Comparison of ENCODE assay signal across 19 cellular contexts in the genomic region with DNA sequence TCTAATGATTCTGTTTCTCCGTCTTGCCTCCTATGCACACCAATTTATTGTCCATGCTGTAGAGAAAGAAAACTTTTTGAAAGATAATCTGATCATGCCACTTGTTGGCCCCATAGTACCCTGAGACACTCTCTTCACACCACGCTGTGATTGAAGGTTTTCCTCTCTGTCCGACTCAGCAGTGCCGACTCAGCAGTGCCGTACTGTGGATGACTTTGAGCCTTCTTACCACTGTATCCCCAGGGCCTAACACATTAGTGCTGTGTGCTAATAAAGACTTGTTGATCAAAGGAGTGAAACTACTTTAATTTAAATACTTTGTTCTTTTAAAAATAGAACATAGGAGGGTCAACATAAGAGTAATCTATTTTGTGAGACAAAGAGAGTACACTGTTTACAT.
A peak's percentile ranks its signal among the peaks of the same experiment; 100 is the strongest.
DNase-seq lines count a peak whose midpoint lies in the region; ATAC-seq, FAIRE-seq and TF ChIP-seq lines count a peak whose summit lies in the region.
"Had no signal": no experiment of that assay in that cellular context is flagged by ENCODE, and none has a peak within 500 bp of the region (broad histone marks: within the 10 kb centered on the region; RNA-seq: fewer than 3 reads in every experiment).

No MANE protein-coding gene starts in this region.

- H3K27ac Mint-ChIP-seq in CD4-positive, alpha-beta T cell, result peak overlapping the region; percentile 98
- peak overlapping the region; percentile 61 for H3K27ac Mint-ChIP-seq in activated naive CD8-positive, alpha-beta T cell treated with anti-CD3 and anti-CD28 coated beads, Interleukin-2, amount 10 ng/mL, durations not matched to agents 7 days and 5 days

- no peaks in the 10 kb centered on the region for H3K79me2 ChIP-seq in hepatocyte

- no peak overlapping the region for H3K27ac ChIP-seq in A549
- no peak overlapping the region for H3K27ac ChIP-seq in CD4-positive, alpha-beta T cell (ENCODE audit: low read depth, low read length)
- H3K27ac ChIP-seq in hepatocyte, result no peak overlapping the region
- H3K27ac ChIP-seq: brain microvascular endothelial cell, gastroesophageal sphincter, Peyer's patch, spleen had no signal

- ATAC-seq in A549 (no peak), GM21423 (IDR thresholded peaks at IDR 0.05; ENCODE audit: unreplicated experiment) (no peak)
- no peak for ATAC-seq in CD4-positive, alpha-beta T cell (ENCODE audit: poor library complexity)
- ATAC-seq in activated naive CD8-positive, alpha-beta T cell treated with anti-CD3 and anti-CD28 coated beads, Interleukin-2, amount 10 ng/mL, durations not matched to agents 7 days and 5 days (ENCODE audit: low read depth), result no peak
- ATAC-seq: activated T-cell treated with anti-CD3 and anti-CD28 coated beads, Interleukin-2, amount 50 U/mL, for 4 hours; gastroesophageal sphincter had no signal

- H3K9me3 ChIP-seq in A549 (no peaks in the 10 kb centered on the region), hepatocyte (ENCODE audit: low read depth) (no peaks in the 10 kb centered on the region)
- H3K9me3 ChIP-seq in CD4-positive, alpha-beta T cell (ENCODE audit: control insufficient read depth, low read length), result no peaks in the 10 kb centered on the region
- H3K9me3 ChIP-seq: gastroesophageal sphincter, Peyer's patch, spleen had no signal

- no peak for DNase-seq in A549 (ENCODE audit: low read depth in 1 of 2, low spot score in 1 of 2)
- DNase-seq in CD4-positive, alpha-beta T cell, result no peak
- DNase-seq in activated naive CD8-positive, alpha-beta T cell treated with anti-CD3 and anti-CD28 coated beads, Interleukin-2, amount 10 ng/mL, durations not matched to agents 7 days and 5 days, result no peak
- DNase-seq in hepatocyte (ENCODE audit: low spot score), result no peak
- no peak for DNase-seq in mucosa of gallbladder (ENCODE audit: low spot score)
- no peak for DNase-seq in NCI-H187 treated with DMSO at 0.1 percent for 48 hours (lab: John Stamatoyannopoulos, UW)
- DNase-seq in AG20443 (ENCODE audit: low spot score), result no peak
- DNase-seq: activated T-cell treated with anti-CD3 and anti-CD28 coated beads, Interleukin-2, amount 50 U/mL, for 4 hours; brain microvascular endothelial cell; EL; HCEC 1CT; NCI-H1105 treated with DMSO at 0.1 percent for 48 hours; NCI-H524; Peyer's patch; spleen had no signal

- TF ChIP-seq CTCF in A549 (IDR thresholded peaks at IDR 0.05), result no peak
- no peak for TF ChIP-seq CTCF in CD4-positive, alpha-beta T cell (IDR thresholded peaks at IDR 0.05)
- peak; percentile 13 for TF ChIP-seq CTCF in hepatocyte (IDR thresholded peaks at IDR 0.05; ENCODE audit: poor library complexity)

- intact Hi-C loops in CD4-positive, alpha-beta T cell (cut with DNase I, micrococcal nuclease), result loop anchor here (2.0 to 10.0 kb wide), 7 partner anchors 77 to 1620 kb away; partner anchors contain the start of gene KLF12 (in 1 of the 2)

- H2AFZ ChIP-seq in hepatocyte, result no peak overlapping the region

- H3K9me2 ChIP-seq in hepatocyte (replicated peaks; ENCODE audit: insufficient read depth), result no peaks in the 10 kb centered on the region

- no peaks in the 10 kb centered on the region for H3K9me3 Mint-ChIP-seq in CD4-positive, alpha-beta T cell
- H3K9me3 Mint-ChIP-seq in activated naive CD8-positive, alpha-beta T cell treated with anti-CD3 and anti-CD28 coated beads, Interleukin-2, amount 10 ng/mL, durations not matched to agents 7 days and 5 days, result no peaks in the 10 kb centered on the region
- H3K9me3 Mint-ChIP-seq: activated T-cell treated with anti-CD3 and anti-CD28 coated beads, Interleukin-2, amount 50 U/mL, for 4 hours had no signal

- H3K4me1 ChIP-seq in A549, result peaks cover 6% of the 10 kb centered on the region; the same call in 1 of the 3 replicates
- H3K4me1 ChIP-seq in hepatocyte (ENCODE audit: insufficient read depth), result no peaks in the 10 kb centered on the region
- H3K4me1 ChIP-seq: gastroesophageal sphincter had no signal

- no peaks in the 10 kb centered on the region for H4K20me1 ChIP-seq in hepatocyte (ENCODE audit: insufficient read depth, poor library complexity, severe bottlenecking)

- H3K4me2 ChIP-seq in A549 (no peak overlapping the region), hepatocyte (no peak overlapping the region)

- no peaks in the 10 kb centered on the region for H3K27me3 Mint-ChIP-seq in CD4-positive, alpha-beta T cell
- no peaks in the 10 kb centered on the region for H3K27me3 Mint-ChIP-seq in activated naive CD8-positive, alpha-beta T cell treated with anti-CD3 and anti-CD28 coated beads, Interleukin-2, amount 10 ng/mL, durations not matched to agents 7 days and 5 days

- FAIRE-seq in A549 (lab: Jason Lieb, UNC), result no peak
- FAIRE-seq: endothelial cell of umbilical vein, HTR-8/SVneo had no signal

- peak overlapping the region; percentile 26 for H3K4me3 Mint-ChIP-seq in CD4-positive, alpha-beta T cell
- H3K4me3 Mint-ChIP-seq in activated naive CD8-positive, alpha-beta T cell treated with anti-CD3 and anti-CD28 coated beads, Interleukin-2, amount 10 ng/mL, durations not matched to agents 7 days and 5 days, result no peak overlapping the region
- H3K4me3 Mint-ChIP-seq: activated T-cell treated with anti-CD3 and anti-CD28 coated beads, Interleukin-2, amount 50 U/mL, for 4 hours had no signal

- peaks cover 46% of the 10 kb centered on the region for H3K4me1 Mint-ChIP-seq in CD4-positive, alpha-beta T cell (ENCODE audit: low read depth)
- peaks cover 41% of the 10 kb centered on the region for H3K4me1 Mint-ChIP-seq in activated naive CD8-positive, alpha-beta T cell treated with anti-CD3 and anti-CD28 coated beads, Interleukin-2, amount 10 ng/mL, durations not matched to agents 7 days and 5 days

- WGBS in A549 (ENCODE audit: missing lambda C conversion rate), result 94% methylated on average over 5 of the region's 5 CpGs
- 77% methylated on average over 5 of the region's 5 CpGs for WGBS in hepatocyte (ENCODE audit: low lambda C conversion rate, missing lambda C conversion rate)

- CTCF ChIA-PET in A549 (lab: Yijun Ruan, JAX), result no interaction called here
- CTCF ChIA-PET in CD4-positive, alpha-beta T cell (lab: Charles Lee), result no interaction called here

- POLR2A ChIA-PET in A549 (lab: Yijun Ruan, JAX), result no interaction called here
- POLR2A ChIA-PET in CD4-positive, alpha-beta T cell (lab: Charles Lee), result no interaction called here
- POLR2A ChIA-PET in activated naive CD8-positive, alpha-beta T cell treated with anti-CD3 and anti-CD28 coated beads, Interleukin-2, amount 10 ng/mL, durations not matched to agents 7 days and 5 days (lab: Charles Lee), result no interaction called here

- peaks cover 47% of the 10 kb centered on the region for H3K36me3 Mint-ChIP-seq in CD4-positive, alpha-beta T cell (ENCODE audit: low read depth)
- peaks cover 18% of the 10 kb centered on the region for H3K36me3 Mint-ChIP-seq in activated naive CD8-positive, alpha-beta T cell treated with anti-CD3 and anti-CD28 coated beads, Interleukin-2, amount 10 ng/mL, durations not matched to agents 7 days and 5 days

- H3K27me3 ChIP-seq in CD4-positive, alpha-beta T cell (ENCODE audit: control insufficient read depth, insufficient read depth, low read length), result no peaks in the 10 kb centered on the region
- no peaks in the 10 kb centered on the region for H3K27me3 ChIP-seq in hepatocyte
- H3K27me3 ChIP-seq: brain microvascular endothelial cell, gastroesophageal sphincter, Peyer's patch, spleen had no signal

- no peak for TF ChIP-seq POLR2A in A549 (IDR thresholded peaks at IDR 0.05; ENCODE audit: low read length)

- TF ChIP-seq RAD21 in A549 (conservative IDR thresholded peaks at IDR 0.05 in 1 of 2, IDR thresholded peaks at IDR 0.05 in 1 of 2), result no peak

- no peaks in the 10 kb centered on the region for H3K36me3 ChIP-seq in hepatocyte (replicated peaks; ENCODE audit: insufficient read depth, low read depth)
- H3K36me3 ChIP-seq: brain microvascular endothelial cell, Peyer's patch had no signal

- TF ChIP-seq EP300 in A549 (IDR thresholded peaks at IDR 0.05), result no peak

- H3K4me3 ChIP-seq in A549 (no peak overlapping the region), hepatocyte (no peak overlapping the region)
- H3K4me3 ChIP-seq: gastroesophageal sphincter, Peyer's patch, spleen had no signal

TF ChIP-seq in A549, 52 proteins besides CTCF, POLR2A, EP300 and RAD21:
- TF ChIP-seq HOXB13 (CRISPR knock-in tag; IDR thresholded peaks at IDR 0.05; ENCODE audit: low read depth) (no peak), MAFK (IDR thresholded peaks at IDR 0.05; ENCODE audit: partially characterized antibody) (peak; percentile 56), JUNB (IDR thresholded peaks at IDR 0.05) (no peak), CBX2 (IDR thresholded peaks at IDR 0.05; ENCODE audit: borderline replicate concordance, low read depth) (no peak), SMC3 (IDR thresholded peaks at IDR 0.05) (no peak), RARB (CRISPR knock-in tag; IDR thresholded peaks at IDR 0.05) (no peak)
